Comparison of ENCODE assay signal across 30 cellular contexts in the genomic region with DNA sequence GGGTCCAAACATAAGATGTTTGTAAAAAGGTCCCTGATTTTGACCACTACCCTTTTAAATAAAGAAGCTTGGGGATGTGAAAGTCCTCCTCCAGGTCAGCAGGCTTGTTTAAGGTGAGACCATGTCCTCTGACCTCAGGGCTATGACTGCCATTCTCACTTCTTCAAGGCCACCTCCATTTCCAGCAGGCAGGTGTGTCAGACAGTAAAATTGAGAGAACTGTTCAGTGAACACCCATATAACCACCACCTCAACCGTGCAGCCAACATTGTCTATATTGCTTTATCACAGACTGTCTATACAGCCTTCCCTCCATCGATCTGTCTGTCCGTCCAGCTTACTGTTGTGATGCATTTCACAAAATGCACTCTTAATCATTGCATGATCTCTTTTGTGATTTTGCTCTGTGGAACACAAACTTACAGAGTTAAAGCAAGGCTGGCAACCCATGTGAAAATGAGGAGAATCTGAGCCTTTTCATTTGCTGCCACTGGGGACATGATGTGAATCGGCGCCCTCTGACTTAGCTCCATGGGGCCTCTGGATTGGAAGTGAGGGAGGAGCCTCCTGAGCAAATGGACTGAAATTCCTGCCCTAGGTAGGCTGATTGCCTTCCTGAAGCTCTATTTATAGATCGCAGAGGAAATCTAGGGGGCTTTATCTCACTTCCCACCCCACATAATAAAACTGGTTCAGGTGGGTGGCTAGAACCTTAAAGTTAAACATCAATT. TPM values are rescaled to one million over a fixed set of nuclear protein-coding genes. Genes with fewer than 3 reads are reported as not detected.
DNase-seq lines count a peak whose midpoint lies in the region; ATAC-seq, FAIRE-seq and TF ChIP-seq lines count a peak whose summit lies in the region.
"Had no signal": no experiment of that assay in that cellular context is flagged by ENCODE, and none has a peak within 500 bp of the region (broad histone marks: within the 10 kb centered on the region; RNA-seq: fewer than 3 reads in every experiment).

No MANE protein-coding gene starts in this region.

- H3K4me1 Mint-ChIP-seq in Calu3 (ENCODE audit: low read depth, unreplicated experiment), result peaks cover 13% of the 10 kb centered on the region
- H3K4me1 Mint-ChIP-seq: central memory CD8-positive, alpha-beta T cell had no signal

- H3K4me3 Mint-ChIP-seq in Calu3 (ENCODE audit: low read depth, unreplicated experiment), result no peak overlapping the region
- H3K4me3 Mint-ChIP-seq: central memory CD8-positive, alpha-beta T cell; naive thymus-derived CD8-positive, alpha-beta T cell; T-helper 2 cell treated with Interferon-gamma antibody and Interleukin-4, amounts not matched to agents 5 μg/mL and 100 μg/mL, for 36 hours had no signal

- H3K9me3 ChIP-seq in HepG2 (ENCODE audit: low read length), result no peaks in the 10 kb centered on the region
- no peaks in the 10 kb centered on the region for H3K9me3 ChIP-seq in right lobe of liver
- H3K9me3 ChIP-seq in NT2/D1 (ENCODE audit: insufficient read depth, low read length), result no peaks in the 10 kb centered on the region
- H3K9me3 ChIP-seq in iPS DF 6.9 (ENCODE audit: control insufficient read depth, insufficient read depth, low read length), result no peaks in the 10 kb centered on the region
- no peaks in the 10 kb centered on the region for H3K9me3 ChIP-seq in transverse colon
- H3K9me3 ChIP-seq: A549, BE2C, Caco-2, upper lobe of left lung had no signal

- intact Hi-C loops in HepG2 (cut with micrococcal nuclease; ENCODE audit: unreplicated experiment), result no loop called here
- intact Hi-C loops in right lobe of liver (cut with DNase I), result no loop called here
- intact Hi-C loops in transverse colon (cut with DNase I; ENCODE audit: low total_unique reads), result no loop called here
- intact Hi-C loops in Calu3 (cut with micrococcal nuclease; ENCODE audit: unreplicated experiment), result no loop called here

- 91% methylated on average over 6 of the region's 6 CpGs for WGBS in HepG2 (ENCODE audit: low lambda C conversion rate)
- WGBS in right lobe of liver (ENCODE audit: insufficient coverage, low coverage, low lambda C conversion rate, missing lambda C conversion rate), result 86% methylated on average over 3 of the region's 6 CpGs
- no CpG with 5 or more reads among the region's 6 CpGs for WGBS in iPS DF 6.9 (ENCODE audit: insufficient coverage, insufficient read length)
- WGBS in transverse colon (ENCODE audit: low coverage in 1 of 2), 2 donors, result 83 to 85% methylated on average over 4 to 6 of the region's 6 CpGs

- H3K79me2 ChIP-seq in HepG2 (ENCODE audit: insufficient read depth, low read length), result peaks cover 94% of the 10 kb centered on the region

- in situ Hi-C loops in HepG2 (cut with HindIII; ENCODE audit: extremely low pct_ligation_motif_present, low pct_unique_long_range_greater_than_20kb), result no loop called here
- in situ Hi-C loops in transverse colon (cut with MboI; ENCODE audit: low pct_ligation_motif_present in 1 of 4, low pct_unique_long_range_greater_than_20kb in 1 of 4, low sequenced_read_pairs in 3 of 4), result no loop called here
- in situ Hi-C loops in G401 (cut with HindIII; ENCODE audit: low sequenced_read_pairs), result no loop called here

- no peak overlapping the region for H2AFZ ChIP-seq in HepG2 (ENCODE audit: low read length)

- H3K27me3 Mint-ChIP-seq in Calu3 (ENCODE audit: unreplicated experiment), result no peaks in the 10 kb centered on the region
- H3K27me3 Mint-ChIP-seq: central memory CD8-positive, alpha-beta T cell; naive thymus-derived CD8-positive, alpha-beta T cell had no signal

- H3K36me3 Mint-ChIP-seq in Calu3 (ENCODE audit: insufficient read depth, unreplicated experiment), result no peaks in the 10 kb centered on the region
- H3K36me3 Mint-ChIP-seq: naive thymus-derived CD8-positive, alpha-beta T cell had no signal

- no peak for TF ChIP-seq CTCF in HepG2 (CRISPR knock-in tag; IDR thresholded peaks at IDR 0.05)
- no peak for TF ChIP-seq CTCF in right lobe of liver (IDR thresholded peaks at IDR 0.05)
- TF ChIP-seq CTCF in transverse colon (IDR thresholded peaks at IDR 0.05), result no peak
- no peak for TF ChIP-seq CTCF in Calu3 (IDR thresholded peaks at IDR 0.05; ENCODE audit: unreplicated experiment)

- ATAC-seq in HepG2, result peak; percentile 27; the same call in 2 of the 3 replicates
- ATAC-seq in right lobe of liver, result no peak
- no peak for ATAC-seq in GM19324 (IDR thresholded peaks at IDR 0.05; ENCODE audit: low FRiP score, unreplicated experiment)
- ATAC-seq: naive thymus-derived CD8-positive, alpha-beta T cell; Right ventricle myocardium inferior had no signal

- TF ChIP-seq EP300 in HepG2 (IDR thresholded peaks at IDR 0.05; ENCODE audit: low read depth in 2 of 2, low read length in 2 of 2) (no peak), HepG2 (CRISPR knock-in tag; IDR thresholded peaks at IDR 0.05; ENCODE audit: borderline replicate concordance) (no peak), transverse colon (IDR thresholded peaks at IDR 0.05; ENCODE audit: low read depth) (no peak)

- POLR2A ChIA-PET in HepG2 (lab: Yijun Ruan, JAX), result interaction anchor here (0.9 to 1.0 kb wide), 2 partner anchors 58 to 68 kb away, joined by 3 read pairs; partner anchors contain the start of gene WDR59

- no peaks in the 10 kb centered on the region for H3K9me3 Mint-ChIP-seq in Calu3 (ENCODE audit: low read depth, unreplicated experiment)
- H3K9me3 Mint-ChIP-seq: central memory CD8-positive, alpha-beta T cell; naive thymus-derived CD8-positive, alpha-beta T cell; T-helper 2 cell treated with Interferon-gamma antibody and Interleukin-4, amounts not matched to agents 5 μg/mL and 100 μg/mL, for 36 hours had no signal

- no peak overlapping the region for H3K27ac Mint-ChIP-seq in Calu3 (ENCODE audit: unreplicated experiment)
- H3K27ac Mint-ChIP-seq: naive thymus-derived CD8-positive, alpha-beta T cell; T-helper 2 cell treated with Interferon-gamma antibody and Interleukin-4, amounts not matched to agents 5 μg/mL and 100 μg/mL, for 36 hours had no signal

- H3K4me1 ChIP-seq in HepG2 (ENCODE audit: insufficient read depth, low read length) (peaks cover 43% of the 10 kb centered on the region), right lobe of liver (peaks cover 0 to 20% (median 10%) of the 10 kb centered on the region in 4 donors), NT2/D1 (ENCODE audit: insufficient read depth, insufficient read length) (no peaks in the 10 kb centered on the region), iPS DF 6.9 (ENCODE audit: control insufficient read depth, insufficient read depth, low read length) (no peaks in the 10 kb centered on the region), transverse colon (peaks cover 18 to 46% (median 25%) of the 10 kb centered on the region in 4 donors)

- DNase-seq in HepG2 (ENCODE audit: low spot score) (no peak), right lobe of liver (no peak), NT2/D1 (ENCODE audit: low read depth, low spot score) (peak; percentile 8), iPS DF 6.9 (ENCODE audit: low read depth, low spot score) (peak; percentile 27), transverse colon (no peak), G401 (ENCODE audit: low spot score) (no peak), Calu3 (no peak)
- DNase-seq: activated CD4-positive, alpha-beta T cell treated with anti-CD3 and anti-CD28 coated beads for 4 hours; activated effector memory CD4-positive, alpha-beta T cell treated with Interleukin-2 at 50 U/mL for 16 hours; BE2C; GOT3; hypothalamus; KG1; midbrain; naive thymus-derived CD8-positive, alpha-beta T cell; NCI-H1436; NCI-H2081 treated with DMSO at 0.1 percent for 48 hours; OCI-M1; retina; small intestine; stimulated activated CD4-positive, alpha-beta T cell treated with anti-CD3 and anti-CD28 coated beads, Interleukin-2, amount 100 ng/mL, for 24 hours; upper lobe of left lung had no signal

- no peak overlapping the region for H3K9ac ChIP-seq in HepG2 (ENCODE audit: insufficient read depth, low read depth, low read length)
- no peak overlapping the region for H3K9ac ChIP-seq in NT2/D1 (ENCODE audit: insufficient read length, low read depth)

- no peak for TF ChIP-seq RAD21 in HepG2 (CRISPR knock-in tag; IDR thresholded peaks at IDR 0.05)

- no peak overlapping the region for H3K4me2 ChIP-seq in HepG2 (ENCODE audit: low read depth, low read length)

- no TSS peak for BruUV-seq in HepG2 (replicated peaks; lab: Mats Ljungman, UMichigan)
- BruUV-seq in Calu3 (replicated peaks; lab: Mats Ljungman, UMichigan), result no TSS peak

- no peak overlapping the region for H3K4me3 ChIP-seq in HepG2 (replicated peaks in 1 of 3; ENCODE audit: insufficient read depth in 1 of 3, low read depth in 2 of 3, low read length in 3 of 3)
- H3K4me3 ChIP-seq in right lobe of liver, result no peak overlapping the region
- H3K4me3 ChIP-seq in NT2/D1 (ENCODE audit: insufficient read length, low read depth), result no peak overlapping the region
- no peak overlapping the region for H3K4me3 ChIP-seq in iPS DF 6.9 (ENCODE audit: low read length)
- no peak overlapping the region for H3K4me3 ChIP-seq in transverse colon
- H3K4me3 ChIP-seq: A549, upper lobe of left lung had no signal

- FAIRE-seq in HepG2 (lab: Jason Lieb, UNC), result no peak
- FAIRE-seq: A549, GM12892, keratinocyte, small intestine had no signal

- CTCF ChIA-PET in HepG2 (lab: Yijun Ruan, JAX; ENCODE audit: low intra/inter-chr PET ratio, low total read pairs), result no interaction called here
- CTCF ChIA-PET in Calu3 (lab: Charles Lee), result no interaction called here

- no peak for TF ChIP-seq POLR2A in HepG2 (IDR thresholded peaks at IDR 0.05; ENCODE audit: insufficient read depth in 1 of 2, low read depth in 2 of 2, low read length in 2 of 2)
- TF ChIP-seq POLR2A in right lobe of liver (IDR thresholded peaks at IDR 0.05), result no peak
- TF ChIP-seq POLR2A in transverse colon (IDR thresholded peaks at IDR 0.05), result no peak

- H3K36me3 ChIP-seq in HepG2 (replicated peaks in 1 of 2; ENCODE audit: control insufficient read depth in 1 of 2, insufficient read depth in 2 of 2, low read length in 2 of 2) (peaks cover 0 to 8% of the 10 kb centered on the region in 2 experiments; a peak in 2 of 5 replicates), right lobe of liver (no peaks in the 10 kb centered on the region), NT2/D1 (ENCODE audit: insufficient read depth, insufficient read length, low read length) (no peaks in the 10 kb centered on the region), iPS DF 6.9 (ENCODE audit: control insufficient read depth, insufficient read depth, low read length) (no peaks in the 10 kb centered on the region), transverse colon (no peaks in the 10 kb centered on the region)
- H3K36me3 ChIP-seq: BE2C, upper lobe of left lung had no signal

- H4K20me1 ChIP-seq in HepG2 (ENCODE audit: insufficient read depth, low read length), result peaks cover 47% of the 10 kb centered on the region

- H3K27ac ChIP-seq in HepG2 (ENCODE audit: extremely low read length, insufficient read depth, low read length) (peak overlapping the region; percentile 7), right lobe of liver (no peak overlapping the region), iPS DF 6.9 (ENCODE audit: low read length) (no peak overlapping the region), transverse colon (peak overlapping the region in 3 of 4 donors; percentile 60 to 85 (median 80))

- H3K27me3 ChIP-seq in HepG2 (ENCODE audit: control insufficient read depth in 1 of 2, insufficient read depth in 2 of 2, low read length in 2 of 2) (no peaks in the 10 kb centered on the region), right lobe of liver (no peaks in the 10 kb centered on the region), NT2/D1 (ENCODE audit: insufficient read depth, insufficient read length) (no peaks in the 10 kb centered on the region), iPS DF 6.9 (ENCODE audit: control insufficient read depth, insufficient read depth, low read length) (no peaks in the 10 kb centered on the region), transverse colon (no peaks in the 10 kb centered on the region)
- H3K27me3 ChIP-seq: BE2C, upper lobe of left lung had no signal

RNA-seq across cellular contexts. Expression of gene ZNRF1, which starts 53.8 kb away (rescaled TPM):
- 32.3 and 43.9 TPM in 2 replicates for total RNA-seq in HepG2 (2016; rRNA removed; fragmentation: Illumina TruSeq; extraction: Trizol)
- total RNA-seq in HepG2 (2016; cell fraction: cytosol; rRNA removed; fragmentation: Illumina TruSeq; extraction: Trizol; ENCODE audit: low read depth), result 46.2 and 52.2 TPM in 2 replicates
- total RNA-seq in HepG2 (2016; cell fraction: insoluble cytoplasmic fraction; rRNA removed; fragmentation: Illumina TruSeq; extraction: Trizol), result 26.3 and 43.8 TPM in 2 replicates
- total RNA-seq in HepG2 (2016; cell fraction: membrane; rRNA removed; fragmentation: Illumina TruSeq; extraction: Trizol), result 73.9 and 84.0 TPM in 2 replicates
- 34.9 and 38.5 TPM in 2 replicates for total RNA-seq in HepG2 (2016; cell fraction: nucleus; rRNA removed; fragmentation: Illumina TruSeq; extraction: Trizol)
- polyA plus RNA-seq in HepG2 (2011; rRNA removed), result 57.8 and 58.7 TPM in 2 replicates
- polyA plus RNA-seq in HepG2 (2011; cell fraction: cytosol; rRNA removed), result 49.3 and 50.7 TPM in 2 replicates
- polyA plus RNA-seq in HepG2 (2011; cell fraction: nucleus; rRNA removed), result 53.8 and 60.6 TPM in 2 replicates
- 60.3 and 61.1 TPM in 2 replicates for polyA plus RNA-seq in HepG2 (2012)
- 58.2 and 74.1 TPM in 2 replicates for polyA plus RNA-seq in HepG2 (2016; cell fraction: cytosol; fragmentation: Illumina TruSeq; extraction: Trizol; ENCODE audit: low read depth)
- 57.0 and 68.2 TPM in 2 replicates for polyA plus RNA-seq in HepG2 (2016; cell fraction: insoluble cytoplasmic fraction; fragmentation: Illumina TruSeq; extraction: Trizol; ENCODE audit: low read depth)
- polyA plus RNA-seq in HepG2 (2016; cell fraction: membrane; fragmentation: Illumina TruSeq; extraction: Trizol; ENCODE audit: low read depth), result 93.8 and 103 TPM in 2 replicates
- 95.3 and 97.7 TPM in 2 replicates for polyA plus RNA-seq in HepG2 (2016; cell fraction: nucleus; fragmentation: Illumina TruSeq; extraction: Trizol; ENCODE audit: insufficient read depth, low read depth)
- polyA minus RNA-seq in HepG2 (2011; rRNA and poly(A)+ RNA removed; ENCODE audit: low replicate concordance), result 21.3 and 56.1 TPM in 2 replicates
- polyA minus RNA-seq in HepG2 (2011; cell fraction: cytosol; rRNA and poly(A)+ RNA removed), result 36.5 and 37.9 TPM in 2 replicates
- 56.4 and 57.4 TPM in 2 replicates for polyA minus RNA-seq in HepG2 (2011; cell fraction: nucleus; rRNA and poly(A)+ RNA removed)
- 10 to 100 TPM; 10.2 to 18.8 (median 11.1) TPM for total RNA-seq in right lobe of liver
- total RNA-seq in transverse colon, result 10 to 100 TPM; 28.5 to 58.4 (median 40.4) TPM
- 15.4 and 21.2 TPM in 2 replicates for total RNA-seq in G401 (2014; rRNA removed; shearing (Covaris generic))
- total RNA-seq in Calu3 (2022), result 27.1 and 27.5 TPM in 2 replicates

Comparison
In these comparisons a context has a peak if more than half of its experiments do, and no peak if none do; other contexts are left out.
1. H3K27ac ChIP-seq: peak in HepG2 (single experiment) and transverse colon (3 of 4); none in right lobe of liver (0 of 3) and iPS DF 6.9 (single experiment).
2. DNase-seq: peak in NT2/D1 (single experiment) and iPS DF 6.9 (single experiment); none in HepG2 (single experiment), right lobe of liver (0 of 3), transverse colon (single experiment), G401 (single experiment) and Calu3 (single experiment).